Comparison of ENCODE assay signal across 2 cellular contexts in the genomic region with DNA sequence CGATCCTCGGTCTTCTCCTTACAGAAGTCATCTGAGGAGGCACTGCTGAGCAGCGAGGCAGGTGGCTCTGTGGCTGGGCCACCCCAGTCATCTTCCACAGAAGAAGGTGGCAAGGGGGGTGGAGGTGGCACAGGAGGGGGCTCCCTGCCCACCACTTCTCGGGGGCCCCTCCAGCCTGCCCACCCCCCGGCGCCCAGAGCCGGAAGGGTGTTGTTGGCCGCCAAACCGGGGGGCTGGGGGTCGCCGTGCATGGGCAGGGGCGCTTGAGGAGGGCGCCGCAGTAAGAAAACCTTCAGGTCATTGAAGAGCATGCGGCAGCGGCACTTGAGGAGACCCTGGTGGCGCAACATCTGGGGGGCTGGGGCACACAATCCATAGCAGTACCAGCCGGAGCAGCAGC.
TF ChIP-seq lines count a peak whose summit lies in the region.

No MANE protein-coding gene starts in this region.

TF ChIP-seq in IMR-90, 13 proteins besides CTCF, POLR2A, EP300 and RAD21:
- TF ChIP-seq FOS (IDR thresholded peaks at IDR 0.05; ENCODE audit: low read depth, low read length) (no peak), RFX5 (IDR thresholded peaks at IDR 0.05; ENCODE audit: low read depth, low read length) (no peak), MAFK (IDR thresholded peaks at IDR 0.05; ENCODE audit: low read depth, low read length) (no peak)
TF ChIP-seq in IMR-90: peak in this region for 0.

TF ChIP-seq in endothelial cell of umbilical vein, 7 proteins besides CTCF, POLR2A, EP300 and RAD21:
- TF ChIP-seq FOS (IDR thresholded peaks at IDR 0.05; ENCODE audit: borderline replicate concordance, insufficient read depth, low read length) = no peak
- TF ChIP-seq POLR2AphosphoS5 (IDR thresholded peaks at IDR 0.05; ENCODE audit: insufficient read depth, low read depth, low read length) = no peak
- no peak for TF ChIP-seq MYC (IDR thresholded peaks at IDR 0.05; ENCODE audit: low read depth, low read length)
- TF ChIP-seq EZH2 (IDR thresholded peaks at IDR 0.05; ENCODE audit: borderline replicate concordance, low read depth, low read length, severe bottlenecking) = no peak
- TF ChIP-seq JUN (IDR thresholded peaks at IDR 0.05; ENCODE audit: borderline replicate concordance, insufficient read depth, insufficient read length, low read depth) = no peak
- no peak for TF ChIP-seq GATA2 (IDR thresholded peaks at IDR 0.05; ENCODE audit: insufficient read depth, insufficient read length, low read depth, low read length)
- TF ChIP-seq, protein P1, sequence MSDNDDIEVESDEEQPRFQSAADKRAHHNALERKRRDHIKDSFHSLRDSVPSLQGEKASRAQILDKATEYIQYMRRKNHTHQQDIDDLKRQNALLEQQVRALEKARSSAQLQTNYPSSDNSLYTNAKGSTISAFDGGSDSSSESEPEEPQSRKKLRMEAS (IDR thresholded peaks at IDR 0.05; ENCODE audit: insufficient read depth, insufficient read length) = no peak
